19 cellular contexts compared by ENCODE assay signal in genomic region chr4:84492737-84493091, GRCh38. TPM values are rescaled to one million over a fixed set of nuclear protein-coding genes. Genes with fewer than 3 reads are reported as not detected.
DNase-seq lines count a peak whose midpoint lies in the region; ATAC-seq, FAIRE-seq and TF ChIP-seq lines count a peak whose summit lies in the region.
"Had no signal": no experiment of that assay in that cellular context is flagged by ENCODE, and none has a peak within 500 bp of the region (broad histone marks: within the 10 kb centered on the region; RNA-seq: fewer than 3 reads in every experiment).

No MANE protein-coding gene starts in this region.

- H3K4me1 ChIP-seq in left ventricle myocardium inferior (peaks cover 23% of the 10 kb centered on the region), PC-3 (ENCODE audit: insufficient read depth, low read length) (no peaks in the 10 kb centered on the region)

- intact Hi-C loops in left ventricle myocardium inferior (cut with micrococcal nuclease): no loop called here
- intact Hi-C loops in Right ventricle myocardium superior (cut with DNase I): no loop called here
- intact Hi-C loops in PC-3 (cut with micrococcal nuclease): no loop called here

- no peak for ATAC-seq in Right ventricle myocardium superior (ENCODE audit: poor library complexity)
- no peak for ATAC-seq in HG02870 (IDR thresholded peaks at IDR 0.05; ENCODE audit: unreplicated experiment)
- ATAC-seq in PC-3: no peak
- no peak for ATAC-seq in GM21367 (IDR thresholded peaks at IDR 0.05; ENCODE audit: unreplicated experiment)
- ATAC-seq: naive thymus-derived CD4-positive, alpha-beta T cell; Right ventricle myocardium inferior had no signal

- H3K27ac ChIP-seq in left ventricle myocardium inferior (replicated peaks) (no peak overlapping the region), PC-3 (ENCODE audit: low read length) (no peak overlapping the region)

- H3K27me3 ChIP-seq in left ventricle myocardium inferior (ENCODE audit: low read depth) (peaks cover 99% of the 10 kb centered on the region), PC-3 (ENCODE audit: low read length) (no peaks in the 10 kb centered on the region)

- H3K79me2 ChIP-seq in PC-3 (ENCODE audit: low read length): no peaks in the 10 kb centered on the region

- H3K36me3 Mint-ChIP-seq in endothelial cell (ENCODE audit: low read depth, unreplicated experiment) (peaks cover 19% of the 10 kb centered on the region), nephron progenitor cell (ENCODE audit: low read depth) (no peaks in the 10 kb centered on the region)
- H3K36me3 Mint-ChIP-seq: CD8-positive, alpha-beta memory T cell had no signal

- H3K9me3 ChIP-seq in left ventricle myocardium inferior (replicated peaks) (no peaks in the 10 kb centered on the region), PC-3 (ENCODE audit: low read length) (no peaks in the 10 kb centered on the region)

- no peak overlapping the region for H3K9ac ChIP-seq in PC-3 (ENCODE audit: low read length)

- BruUV-seq in PC-3 (replicated peaks; lab: Mats Ljungman, UMichigan): no TSS peak

- DNase-seq in left ventricle myocardium inferior: no peak
- no peak for DNase-seq in Right ventricle myocardium superior
- no peak for DNase-seq in endothelial cell (ENCODE audit: low spot score)
- peak; percentile 44 for DNase-seq in nephron progenitor cell
- DNase-seq in urothelium cell line (ENCODE audit: low spot score): peak; percentile 17
- DNase-seq in PC-3: no peak
- DNase-seq: amygdala; CD8-positive, alpha-beta memory T cell; EL; hypothalamus; naive thymus-derived CD4-positive, alpha-beta T cell; NCI-H774 had no signal

- H3K9me2 ChIP-seq in PC-3 (replicated peaks; ENCODE audit: low read length): no peaks in the 10 kb centered on the region

- H3K36me3 ChIP-seq in left ventricle myocardium inferior (no peaks in the 10 kb centered on the region), PC-3 (ENCODE audit: low read depth, low read length) (no peaks in the 10 kb centered on the region)

- H2AFZ ChIP-seq in PC-3 (ENCODE audit: low read length): no peak overlapping the region

- TF ChIP-seq CTCF in left ventricle myocardium inferior (IDR thresholded peaks at IDR 0.05; ENCODE audit: borderline replicate concordance): no peak
- TF ChIP-seq CTCF in endothelial cell (IDR thresholded peaks at IDR 0.05; ENCODE audit: unreplicated experiment): no peak
- no peak for TF ChIP-seq CTCF in nephron progenitor cell (IDR thresholded peaks at IDR 0.05)
- TF ChIP-seq CTCF in PC-3 (conservative IDR thresholded peaks at IDR 0.05; ENCODE audit: low read depth, low read length): no peak

- H3K9me3 Mint-ChIP-seq in endothelial cell (ENCODE audit: unreplicated experiment): no peaks in the 10 kb centered on the region
- no peaks in the 10 kb centered on the region for H3K9me3 Mint-ChIP-seq in nephron progenitor cell
- H3K9me3 Mint-ChIP-seq: activated T-helper 2 cell treated with anti-CD3 and anti-CD28 coated beads, Interferon-gamma antibody, Interleukin-2, Interleukin-4, amounts not matched to agents 10 μg/mL and 5 μg/mL and 100 μg/mL, durations not matched to agents 14 hours and 24 hours and 36 hours had no signal

- peak overlapping the region; percentile 40 for H3K4me3 ChIP-seq in left ventricle myocardium inferior
- no peak overlapping the region for H3K4me3 ChIP-seq in PC-3 (ENCODE audit: low read length)
- H3K4me3 ChIP-seq: K562 had no signal

- POLR2A ChIA-PET in PC-3 (lab: Charles Lee; ENCODE audit: unreplicated experiment): no interaction called here

- no peak overlapping the region for H3K4me2 ChIP-seq in PC-3 (ENCODE audit: low read length)

- CTCF ChIA-PET in PC-3 (lab: Charles Lee): no interaction called here

- no peaks in the 10 kb centered on the region for H3F3A ChIP-seq in PC-3 (ENCODE audit: low read length, unreplicated experiment)

- no peak for FAIRE-seq in urothelium cell line (lab: Jason Lieb, UNC)
- FAIRE-seq: K562 had no signal

- peak overlapping the region; percentile 65 for H3K4me3 Mint-ChIP-seq in endothelial cell (ENCODE audit: unreplicated experiment)
- H3K4me3 Mint-ChIP-seq in nephron progenitor cell: peak overlapping the region; percentile 82

- H3K4me1 Mint-ChIP-seq in endothelial cell (ENCODE audit: unreplicated experiment): peaks cover 40% of the 10 kb centered on the region
- H3K4me1 Mint-ChIP-seq in nephron progenitor cell: peaks cover 44% of the 10 kb centered on the region

- no peaks in the 10 kb centered on the region for H4K20me1 ChIP-seq in PC-3 (ENCODE audit: low read length)

- H3K27ac Mint-ChIP-seq in endothelial cell (ENCODE audit: unreplicated experiment) (no peak overlapping the region), nephron progenitor cell (no peak overlapping the region)
- H3K27ac Mint-ChIP-seq: activated T-helper 2 cell treated with anti-CD3 and anti-CD28 coated beads, Interferon-gamma antibody, Interleukin-2, Interleukin-4, amounts not matched to agents 10 μg/mL and 5 μg/mL and 100 μg/mL, durations not matched to agents 14 hours and 24 hours and 36 hours; CD8-positive, alpha-beta memory T cell had no signal

- H3K27me3 Mint-ChIP-seq in endothelial cell (ENCODE audit: unreplicated experiment): peaks cover 20% of the 10 kb centered on the region
- H3K27me3 Mint-ChIP-seq in nephron progenitor cell (ENCODE audit: low read depth, poor library complexity): peaks cover 98% of the 10 kb centered on the region

RNA-seq across cellular contexts. Expression of gene NKX6-1, which starts 6.4 kb away (rescaled TPM):
- total RNA-seq in left ventricle myocardium inferior (not detected), Right ventricle myocardium superior (not detected), endothelial cell (ENCODE audit: unreplicated experiment) (14.6 TPM), PC-3 (2014; rRNA removed) (0.52 and 0.62 TPM in 2 replicates)
- total RNA-seq: activated CD8-positive, alpha-beta memory T cell treated with anti-CD3 and anti-CD28 coated beads for 36 hours; activated T-helper 2 cell treated with anti-CD3 and anti-CD28 coated beads, Interferon-gamma antibody, Interleukin-2, Interleukin-4, amounts not matched to agents 10 μg/mL and 5 μg/mL and 100 μg/mL, durations not matched to agents 14 hours and 24 hours and 36 hours; CD8-positive, alpha-beta memory T cell; epithelial cell of proximal tubule; K562; naive thymus-derived CD4-positive, alpha-beta T cell; Right ventricle myocardium inferior had no signal

Comparison
In these comparisons a context has a peak if more than half of its experiments do, and no peak if none do; other contexts are left out.
1. DNase-seq: peak in nephron progenitor cell (single experiment) and urothelium cell line (single experiment); none in left ventricle myocardium inferior (single experiment), Right ventricle myocardium superior (single experiment), endothelial cell (single experiment) and PC-3 (single experiment).